Comparison of ENCODE assay signal across 9 cellular contexts in genomic region chr11:119368121-119369034, GRCh38. TPM values are rescaled to one million over a fixed set of nuclear protein-coding genes. Genes with fewer than 3 reads are reported as not detected.
DNase-seq lines count a peak whose midpoint lies in the region; ATAC-seq and TF ChIP-seq lines count a peak whose summit lies in the region.
"Had no signal": no experiment of that assay in that cellular context is flagged by ENCODE, and none has a peak within 500 bp of the region (broad histone marks: within the 10 kb centered on the region; RNA-seq: fewer than 3 reads in every experiment).

No MANE protein-coding gene starts in this region.

- no peaks in the 10 kb centered on the region for H3K9me3 Mint-ChIP-seq in mesothelial cell of epicardium

- H3K4me3 Mint-ChIP-seq in mesothelial cell of epicardium, result no peak overlapping the region

- peak overlapping the region; percentile 45 for H3K27ac Mint-ChIP-seq in mesothelial cell of epicardium

- DNase-seq in NCI-H1105 treated with DMSO at 0.1 percent for 48 hours (lab: John Stamatoyannopoulos, UW), result peak; percentile 95
- DNase-seq in mesothelial cell of epicardium (ENCODE audit: low spot score in 2 of 2, unreplicated experiment in 2 of 2), result no peak
- DNase-seq in activated CD4-positive, alpha-beta T cell treated with anti-CD3 and anti-CD28 coated beads for 4 hours, result no peak
- no peak for DNase-seq in COLO829 (ENCODE audit: low spot score)
- DNase-seq in activated CD8-positive, alpha-beta memory T cell treated with anti-CD3 and anti-CD28 coated beads, Interleukin-2, amount 50 U/mL, for 48 hours, result no peak

- no peak for TF ChIP-seq CTCF in 22Rv1 (IDR thresholded peaks at IDR 0.05)
- TF ChIP-seq CTCF in mesothelial cell of epicardium (IDR thresholded peaks at IDR 0.05; ENCODE audit: unreplicated experiment), result no peak

- no peaks in the 10 kb centered on the region for H3K36me3 Mint-ChIP-seq in mesothelial cell of epicardium

- no peak for ATAC-seq in GM19455 (IDR thresholded peaks at IDR 0.05; ENCODE audit: unreplicated experiment)

- peaks cover 70% of the 10 kb centered on the region for H3K4me1 Mint-ChIP-seq in mesothelial cell of epicardium

- H3K27ac ChIP-seq in 22Rv1, result peak overlapping the region; percentile 79
- peak overlapping the region; percentile 96 for H3K27ac ChIP-seq in cingulate gyrus (ENCODE audit: low read depth, low read length)

- no peaks in the 10 kb centered on the region for H3K27me3 Mint-ChIP-seq in mesothelial cell of epicardium (ENCODE audit: low read depth)

RNA-seq across cellular contexts. Expression of gene USP2, which starts 13.1 kb away (rescaled TPM):
- total RNA-seq in mesothelial cell of epicardium, result 12.4 to 13.2 TPM (median 13.1 TPM) in 3 replicates

RNA-seq across cellular contexts. Expression of gene MFRP, which starts 21.9 kb away (rescaled TPM):
- not detected in 3 replicates for total RNA-seq in mesothelial cell of epicardium
- total RNA-seq: T-helper 1 cell treated with Interleukin-12 subunit alpha and Interleukin-12 subunit beta and Interleukin-4 antibody, amounts not matched to agents 30 ng/mL and 1 ng/mL, for 36 hours had no signal

RNA-seq across cellular contexts. Expression of gene C1QTNF5, which starts 27.7 kb away (rescaled TPM):
- total RNA-seq in mesothelial cell of epicardium, result 24.1 to 25.0 TPM (median 24.4 TPM) in 3 replicates
- total RNA-seq: T-helper 1 cell treated with Interleukin-12 subunit alpha and Interleukin-12 subunit beta and Interleukin-4 antibody, amounts not matched to agents 30 ng/mL and 1 ng/mL, for 36 hours had no signal

RNA-seq across cellular contexts. Expression of gene RNF26, which starts 34.1 kb away (rescaled TPM):
- 36.1 to 37.1 TPM (median 36.2 TPM) in 3 replicates for total RNA-seq in mesothelial cell of epicardium

RNA-seq across cellular contexts. Expression of gene MCAM, which starts 51.4 kb away (rescaled TPM):
- total RNA-seq in mesothelial cell of epicardium, result 25.9 to 28.2 TPM (median 26.7 TPM) in 3 replicates
